Comparison of ENCODE assay signal across 16 cellular contexts in genomic region chr20:61628901-61629300, GRCh38.
DNase-seq lines count a peak whose midpoint lies in the region; ATAC-seq and TF ChIP-seq lines count a peak whose summit lies in the region.
"Had no signal": no experiment of that assay in that cellular context is flagged by ENCODE, and none has a peak within 500 bp of the region (broad histone marks: within the 10 kb centered on the region; RNA-seq: fewer than 3 reads in every experiment).

No MANE protein-coding gene starts in this region.

- H3K4me3 ChIP-seq in H7 (ENCODE audit: insufficient read depth, low read depth, low read length), result no peak overlapping the region
- H3K4me3 ChIP-seq in neural progenitor cell, result no peak overlapping the region
- no peak overlapping the region for H3K4me3 ChIP-seq in spleen
- H3K4me3 ChIP-seq: esophagus squamous epithelium, skin epidermis, thyroid gland had no signal

- no peak for TF ChIP-seq CTCF in brain (conservative IDR thresholded peaks at IDR 0.05)
- TF ChIP-seq CTCF in neural progenitor cell (IDR thresholded peaks at IDR 0.05), result no peak
- no peak for TF ChIP-seq CTCF in spleen (IDR thresholded peaks at IDR 0.05 in 8 of 11, conservative IDR thresholded peaks at IDR 0.05 in 3 of 11)

- H3K4me3 Mint-ChIP-seq in brain (peak overlapping the region in 2 of 5 experiments; percentile 37 to 39), neural progenitor cell (no peak overlapping the region)
- H3K4me3 Mint-ChIP-seq in activated naive CD8-positive, alpha-beta T cell treated with anti-CD3 and anti-CD28 coated beads, Interleukin-2, amount 50 U/mL, for 24 hours, result no peak overlapping the region
- H3K4me3 Mint-ChIP-seq: immature natural killer cell had no signal

- ATAC-seq in GM21390 (IDR thresholded peaks at IDR 0.05; ENCODE audit: unreplicated experiment), result no peak
- no peak for ATAC-seq in activated naive CD8-positive, alpha-beta T cell treated with anti-CD3 and anti-CD28 coated beads, Interleukin-2, amount 50 U/mL, for 24 hours
- ATAC-seq: activated CD4-positive, CD25-positive, alpha-beta regulatory T cell treated with anti-CD3 and anti-CD28 coated beads, Interleukin-2, amount 50 U/mL, for 24 hours had no signal

- no peaks in the 10 kb centered on the region for H3K9me3 Mint-ChIP-seq in brain
- H3K9me3 Mint-ChIP-seq in neural progenitor cell, result no peaks in the 10 kb centered on the region
- H3K9me3 Mint-ChIP-seq in activated naive CD8-positive, alpha-beta T cell treated with anti-CD3 and anti-CD28 coated beads, Interleukin-2, amount 50 U/mL, for 24 hours, result peaks cover 5% of the 10 kb centered on the region

- H3K36me3 ChIP-seq in H7 (replicated peaks; ENCODE audit: control insufficient read depth, insufficient read depth, low read length) (no peaks in the 10 kb centered on the region), neural progenitor cell (no peaks in the 10 kb centered on the region), spleen (no peaks in the 10 kb centered on the region)
- H3K36me3 ChIP-seq: esophagus squamous epithelium, thyroid gland had no signal

- no peak overlapping the region for H3K4me2 ChIP-seq in neural progenitor cell

- H2AFZ ChIP-seq in neural progenitor cell (replicated peaks), result no peak overlapping the region

- no peaks in the 10 kb centered on the region for H4K20me1 ChIP-seq in neural progenitor cell (ENCODE audit: low read depth)

- H3K9ac ChIP-seq in neural progenitor cell, result no peak overlapping the region

- H3F3A ChIP-seq in neural progenitor cell (ENCODE audit: low read depth), result no peaks in the 10 kb centered on the region

- no peak for TF ChIP-seq POLR2A in spleen (IDR thresholded peaks at IDR 0.05)

- no peaks in the 10 kb centered on the region for H3K36me3 Mint-ChIP-seq in brain
- no peaks in the 10 kb centered on the region for H3K36me3 Mint-ChIP-seq in neural progenitor cell
- no peaks in the 10 kb centered on the region for H3K36me3 Mint-ChIP-seq in activated naive CD8-positive, alpha-beta T cell treated with anti-CD3 and anti-CD28 coated beads, Interleukin-2, amount 50 U/mL, for 24 hours (ENCODE audit: low read depth)
- H3K36me3 Mint-ChIP-seq: immature natural killer cell had no signal

- peak; percentile 48 for DNase-seq in DMS 273 treated with DMSO at 0.1 percent for 48 hours (lab: John Stamatoyannopoulos, UW)
- peak; percentile 70 for DNase-seq in H7
- peak; percentile 51 for DNase-seq in neural progenitor cell (ENCODE audit: low spot score)
- DNase-seq in spleen, result no peak
- no peak for DNase-seq in activated naive CD8-positive, alpha-beta T cell treated with anti-CD3 and anti-CD28 coated beads, Interleukin-2, amount 50 U/mL, for 24 hours
- DNase-seq: activated gamma-delta T cell treated with Interleukin-2 at 50 U/mL for 16 hours, DND-41, esophagus squamous epithelium, immature natural killer cell, NCI-H2107, SHP77 treated with DMSO at 0.1 percent for 48 hours had no signal

- 48 to 73% (median 68%) methylated on average over 11 to 13 of the region's 13 CpGs for WGBS in spleen, 5 donors

- H3K4me1 ChIP-seq in neural progenitor cell, result peaks cover 9% of the 10 kb centered on the region
- H3K4me1 ChIP-seq in spleen, result no peaks in the 10 kb centered on the region
- H3K4me1 ChIP-seq: thyroid gland had no signal

- no peaks in the 10 kb centered on the region for H3K79me2 ChIP-seq in neural progenitor cell (ENCODE audit: low read depth)

- H3K9me3 ChIP-seq in neural progenitor cell (ENCODE audit: low read depth), result no peaks in the 10 kb centered on the region
- H3K9me3 ChIP-seq in spleen, result peaks cover 0 to 21% (median 0%) of the 10 kb centered on the region in 8 donors
- H3K9me3 ChIP-seq: esophagus squamous epithelium, thyroid gland had no signal

- H3K27me3 Mint-ChIP-seq in brain, result peaks cover 6% of the 10 kb centered on the region
- peaks cover 5% of the 10 kb centered on the region for H3K27me3 Mint-ChIP-seq in neural progenitor cell (ENCODE audit: insufficient read depth, low read depth)
- no peaks in the 10 kb centered on the region for H3K27me3 Mint-ChIP-seq in activated naive CD8-positive, alpha-beta T cell treated with anti-CD3 and anti-CD28 coated beads, Interleukin-2, amount 50 U/mL, for 24 hours

- H3K27me3 ChIP-seq in H7 (ENCODE audit: control insufficient read depth, insufficient read depth, low read length) (no peaks in the 10 kb centered on the region; the same call in 1 of the 2 replicates), neural progenitor cell (peaks cover 4% of the 10 kb centered on the region), spleen (replicated peaks in 1 of 7) (no peaks in the 10 kb centered on the region)
- H3K27me3 ChIP-seq: thyroid gland had no signal

- H3K4me1 Mint-ChIP-seq in brain (peaks cover 51% of the 10 kb centered on the region), neural progenitor cell (peaks cover 22% of the 10 kb centered on the region)
- no peaks in the 10 kb centered on the region for H3K4me1 Mint-ChIP-seq in activated naive CD8-positive, alpha-beta T cell treated with anti-CD3 and anti-CD28 coated beads, Interleukin-2, amount 50 U/mL, for 24 hours
- H3K4me1 Mint-ChIP-seq: immature natural killer cell had no signal

- H3K27ac ChIP-seq in neural progenitor cell (no peak overlapping the region), spleen (no peak overlapping the region)
- H3K27ac ChIP-seq: esophagus squamous epithelium, skin epidermis, thyroid gland had no signal

- intact Hi-C loops in spleen (cut with DNase I; ENCODE audit: low total_unique reads), result no loop called here

- H3K27ac Mint-ChIP-seq in brain (peak overlapping the region; percentile 69 to 94 (median 81)), neural progenitor cell (no peak overlapping the region)
- H3K27ac Mint-ChIP-seq in activated naive CD8-positive, alpha-beta T cell treated with anti-CD3 and anti-CD28 coated beads, Interleukin-2, amount 50 U/mL, for 24 hours, result no peak overlapping the region
- H3K27ac Mint-ChIP-seq: immature natural killer cell had no signal

Comparison
In these comparisons a context has a peak if more than half of its experiments do, and no peak if none do; other contexts are left out.
1. DNase-seq: peak in DMS 273 treated with DMSO at 0.1 percent for 48 hours (single experiment), H7 (single experiment) and neural progenitor cell (single experiment); none in spleen (single experiment) and activated naive CD8-positive, alpha-beta T cell treated with anti-CD3 and anti-CD28 coated beads, Interleukin-2, amount 50 U/mL, for 24 hours (single experiment).
2. H3K27ac Mint-ChIP-seq: peak in brain (5 of 5); none in neural progenitor cell (single experiment) and activated naive CD8-positive, alpha-beta T cell treated with anti-CD3 and anti-CD28 coated beads, Interleukin-2, amount 50 U/mL, for 24 hours (single experiment).